In genomic region chr2:43585708-43586107, GRCh38 we compare ENCODE assay signal across 28 cellular contexts.
"Had no signal": no experiment of that assay in that cellular context is flagged by ENCODE, and none has a peak within 500 bp of the region (broad histone marks: within the 10 kb centered on the region; RNA-seq: fewer than 3 reads in every experiment).

No MANE protein-coding gene starts in this region.

- H3K4me1 Mint-ChIP-seq: nephron, neural progenitor cell had no signal

- H3K4me3 Mint-ChIP-seq: nephron; neural progenitor cell; stimulated activated effector memory CD8-positive, alpha-beta T cell treated with anti-CD3 and anti-CD28 coated beads, Interleukin-12 subunit alpha, Interleukin-12 subunit beta, amount 100 ng/mL, for 72 hours; stimulated activated naive B cell treated with anti-CD40 and anti-IgM and Interleukin-4, amounts not matched to agents 10 μg/mL and 1 μg/mL and 100 μg/mL, for 72 hours; stimulated activated naive CD8-positive, alpha-beta T cell treated with anti-CD3 and anti-CD28 coated beads, Interleukin-15, Interleukin-2, amounts not matched to agents 100 ng/mL and 50 ng/mL, for 24 hours had no signal

- H3K9me3 ChIP-seq: ovary, psoas muscle, right lobe of liver, sigmoid colon, stomach, thoracic aorta, thyroid gland, tibial nerve, upper lobe of left lung, vagina had no signal

- H3K27me3 ChIP-seq: neural progenitor cell, ovary, right lobe of liver, sigmoid colon, stomach, thyroid gland, tibial nerve, upper lobe of left lung, vagina had no signal

- H3K36me3 ChIP-seq: ovary had no signal

- H3K9me3 Mint-ChIP-seq: nephron; neural progenitor cell; stimulated activated effector memory CD8-positive, alpha-beta T cell treated with anti-CD3 and anti-CD28 coated beads, Interleukin-12 subunit alpha, Interleukin-12 subunit beta, amount 100 ng/mL, for 72 hours; stimulated activated naive B cell treated with anti-CD40 and anti-IgM and Interleukin-4, amounts not matched to agents 10 μg/mL and 1 μg/mL and 100 μg/mL, for 72 hours; stimulated activated naive CD8-positive, alpha-beta T cell treated with anti-CD3 and anti-CD28 coated beads, Interleukin-15, Interleukin-2, amounts not matched to agents 100 ng/mL and 50 ng/mL, for 24 hours had no signal

- H3K27ac Mint-ChIP-seq: nephron; neural progenitor cell; progenitor cell of endocrine pancreas; stimulated activated effector memory CD8-positive, alpha-beta T cell treated with anti-CD3 and anti-CD28 coated beads, Interleukin-12 subunit alpha, Interleukin-12 subunit beta, amount 100 ng/mL, for 72 hours; stimulated activated naive B cell treated with anti-CD40 and anti-IgM and Interleukin-4, amounts not matched to agents 10 μg/mL and 1 μg/mL and 100 μg/mL, for 72 hours; stimulated activated naive CD8-positive, alpha-beta T cell treated with anti-CD3 and anti-CD28 coated beads, Interleukin-15, Interleukin-2, amounts not matched to agents 100 ng/mL and 50 ng/mL, for 24 hours had no signal

- ATAC-seq: psoas muscle; right cardiac atrium; right lobe of liver; stimulated activated effector memory CD8-positive, alpha-beta T cell treated with anti-CD3 and anti-CD28 coated beads, Interleukin-12 subunit alpha, Interleukin-12 subunit beta, amount 100 ng/mL, for 72 hours; stimulated activated naive B cell treated with anti-CD40 and anti-IgM and Interleukin-4, amounts not matched to agents 10 μg/mL and 1 μg/mL and 100 μg/mL, for 72 hours had no signal

- H3K27ac ChIP-seq: neural progenitor cell, ovary, parathyroid adenoma, psoas muscle, right lobe of liver, sigmoid colon, stomach, thoracic aorta, thyroid gland, tibial nerve, upper lobe of left lung, vagina had no signal

- FAIRE-seq: small intestine, urothelium cell line had no signal

- DNase-seq: occipital lobe; ovary; posterior cingulate gyrus; psoas muscle; right cardiac atrium; right lobe of liver; sigmoid colon; small intestine; stimulated activated CD4-positive, alpha-beta T cell treated with anti-CD3 and anti-CD28 coated beads, Interleukin-15, amount 100 ng/mL, for 24 hours; stimulated activated CD4-positive, alpha-beta T cell treated with anti-CD3 and anti-CD28 coated beads, Interleukin-2, amount 100 ng/mL, for 24 hours; stimulated activated CD4-positive, alpha-beta T cell treated with anti-CD3 and anti-CD28 coated beads, Interleukin-2, amount 100 ng/mL, for 48 hours; stimulated activated CD4-positive, alpha-beta T cell treated with anti-CD3 and anti-CD28 coated beads, Interleukin-4, amount 100 ng/mL, for 24 hours; stimulated activated naive B cell treated with anti-CD40 and anti-IgM and Interleukin-4, amounts not matched to agents 10 μg/mL and 1 μg/mL and 100 μg/mL, for 72 hours; stimulated activated naive CD4-positive, alpha-beta T cell treated with Interleukin-2 at 50 U/mL for 16 hours; stomach; thyroid gland; trophoblast cell; upper lobe of left lung had no signal

- H3K4me3 ChIP-seq: neural progenitor cell, ovary, psoas muscle, right lobe of liver, sigmoid colon, stomach, thoracic aorta, thyroid gland, tibial nerve, upper lobe of left lung, vagina had no signal

- H3K27me3 Mint-ChIP-seq: progenitor cell of endocrine pancreas; stimulated activated naive B cell treated with anti-CD40 and anti-IgM and Interleukin-4, amounts not matched to agents 10 μg/mL and 1 μg/mL and 100 μg/mL, for 72 hours; stimulated activated naive CD8-positive, alpha-beta T cell treated with anti-CD3 and anti-CD28 coated beads, Interleukin-15, Interleukin-2, amounts not matched to agents 100 ng/mL and 50 ng/mL, for 24 hours had no signal
